ENCODE assay signal across 10 cellular contexts in genomic region chr9:136694163-136694864, GRCh38. TPM values are rescaled to one million over a fixed set of nuclear protein-coding genes. Genes with fewer than 3 reads are reported as not detected.
DNase-seq lines count a peak whose midpoint lies in the region; ATAC-seq lines count a peak whose summit lies in the region.
"Had no signal": no experiment of that assay in that cellular context is flagged by ENCODE, and none has a peak within 500 bp of the region (broad histone marks: within the 10 kb centered on the region; RNA-seq: fewer than 3 reads in every experiment).

No MANE protein-coding gene starts in this region.

- H3K4me3 Mint-ChIP-seq in activated naive CD4-positive, alpha-beta T cell treated with anti-CD3 and anti-CD28 coated beads for 36 hours = no peak overlapping the region
- H3K4me3 Mint-ChIP-seq: CD4-positive, CD25-positive, alpha-beta regulatory T cell had no signal

- H3K27ac Mint-ChIP-seq in activated naive CD4-positive, alpha-beta T cell treated with anti-CD3 and anti-CD28 coated beads for 36 hours = no peak overlapping the region
- H3K27ac Mint-ChIP-seq: CD4-positive, CD25-positive, alpha-beta regulatory T cell had no signal

- no peak overlapping the region for H3K4me3 ChIP-seq in Karpas-422 (ENCODE audit: low read length)
- no peak overlapping the region for H3K4me3 ChIP-seq in right cardiac atrium (ENCODE audit: low read length)

- H2AFZ ChIP-seq in Karpas-422 (ENCODE audit: low read length) = no peak overlapping the region

- WGBS in right cardiac atrium = 47% methylated on average over 32 of the region's 32 CpGs

- peaks cover 6% of the 10 kb centered on the region for H3K27me3 Mint-ChIP-seq in activated naive CD4-positive, alpha-beta T cell treated with anti-CD3 and anti-CD28 coated beads for 36 hours (ENCODE audit: low read depth)

- no peak overlapping the region for H3K9ac ChIP-seq in Karpas-422 (ENCODE audit: low read length)

- H3K27me3 ChIP-seq in Karpas-422 (ENCODE audit: low read length) (no peaks in the 10 kb centered on the region), right cardiac atrium (ENCODE audit: control insufficient read depth, insufficient read depth) (no peaks in the 10 kb centered on the region)

- H4K20me1 ChIP-seq in Karpas-422 (ENCODE audit: insufficient read depth, low read depth, low read length) = no peaks in the 10 kb centered on the region; the same call in 1 of the 2 replicates

- H3K79me2 ChIP-seq in Karpas-422 (ENCODE audit: low read length) = no peaks in the 10 kb centered on the region

- CTCF ChIA-PET in activated naive CD4-positive, alpha-beta T cell treated with anti-CD3 and anti-CD28 coated beads for 36 hours (lab: Charles Lee) = interaction anchor here (0.6 to 1.2 kb wide), 2 partner anchors 11 to 121 kb away, joined by 3 to 4 read pairs; no protein-coding TSS in a partner anchor

- H3K4me1 ChIP-seq in Karpas-422 (ENCODE audit: low read length) (no peaks in the 10 kb centered on the region), right cardiac atrium (ENCODE audit: control insufficient read depth, insufficient read depth, low read length) (no peaks in the 10 kb centered on the region)

- no peaks in the 10 kb centered on the region for H3K9me3 Mint-ChIP-seq in activated naive CD4-positive, alpha-beta T cell treated with anti-CD3 and anti-CD28 coated beads for 36 hours

- H3K36me3 Mint-ChIP-seq in activated naive CD4-positive, alpha-beta T cell treated with anti-CD3 and anti-CD28 coated beads for 36 hours (ENCODE audit: low read depth) = no peaks in the 10 kb centered on the region
- H3K36me3 Mint-ChIP-seq: CD4-positive, CD25-positive, alpha-beta regulatory T cell had no signal

- H3K27ac ChIP-seq in Karpas-422 (ENCODE audit: low read length) (no peak overlapping the region), right cardiac atrium (ENCODE audit: low read length) (no peak overlapping the region)

- peak; percentile 12 to 64 (median 60) for DNase-seq in NCI-H1417 (lab: John Stamatoyannopoulos, UW)
- DNase-seq in NCI-H1417 treated with DMSO at 0.1 percent for 48 hours (lab: John Stamatoyannopoulos, UW) = no peak
- DNase-seq in Karpas-422 = peak; percentile 71
- DNase-seq in activated naive CD4-positive, alpha-beta T cell treated with anti-CD3 and anti-CD28 coated beads for 36 hours = peak; percentile 52
- peak; percentile 69 to 89 (median 85) for DNase-seq in right cardiac atrium
- DNase-seq in stimulated activated CD4-positive, alpha-beta T cell treated with anti-CD3 and anti-CD28 coated beads, Interleukin-4, amount 100 ng/mL, for 24 hours = peak; percentile 19
- DNase-seq: CD4-positive, CD25-positive, alpha-beta regulatory T cell had no signal

- H3K9me3 ChIP-seq in Karpas-422 (ENCODE audit: low read length) = no peaks in the 10 kb centered on the region
- H3K9me3 ChIP-seq in right cardiac atrium (ENCODE audit: control insufficient read depth, low read length) = no peaks in the 10 kb centered on the region

- H3K4me2 ChIP-seq in Karpas-422 (ENCODE audit: low read depth, low read length, poor library complexity, severe bottlenecking) = no peak overlapping the region

- intact Hi-C loops in activated naive CD4-positive, alpha-beta T cell treated with anti-CD3 and anti-CD28 coated beads for 36 hours (cut with micrococcal nuclease) = no loop called here
- intact Hi-C loops in right cardiac atrium (cut with DNase I) = loop anchor here in 1 of 4 donors (5.0 kb wide), 2 partner anchors 47 to 207 kb away; no protein-coding TSS in a partner anchor

- no peaks in the 10 kb centered on the region for H3K36me3 ChIP-seq in Karpas-422 (ENCODE audit: insufficient read depth, low read length)

- ATAC-seq in right cardiac atrium (peak; percentile 49 to 61), GM19397 (IDR thresholded peaks at IDR 0.05; ENCODE audit: unreplicated experiment) (no peak), HG03175 (IDR thresholded peaks at IDR 0.05; ENCODE audit: unreplicated experiment) (no peak)

- H3K4me1 Mint-ChIP-seq in activated naive CD4-positive, alpha-beta T cell treated with anti-CD3 and anti-CD28 coated beads for 36 hours (ENCODE audit: low read depth) = no peaks in the 10 kb centered on the region

- no peaks in the 10 kb centered on the region for H3K9me2 ChIP-seq in Karpas-422 (replicated peaks; ENCODE audit: insufficient read depth, low read length)

RNA-seq across cellular contexts. Expression of gene AGPAT2, which starts 7.1 kb away (rescaled TPM):
- 12.3 and 38.5 TPM in 2 replicates for total RNA-seq in Karpas-422 (2014; rRNA removed; shearing (Covaris generic); ENCODE audit: low replicate concordance)
- total RNA-seq in activated naive CD4-positive, alpha-beta T cell treated with anti-CD3 and anti-CD28 coated beads for 36 hours = 1 to 10 TPM; 8.7 to 9.4 TPM
- 10 to 100 TPM; 63.0 to 92.0 (median 70.2) TPM for total RNA-seq in right cardiac atrium
- 149 TPM for polyA plus RNA-seq in right cardiac atrium

RNA-seq across cellular contexts. Expression of gene DIPK1B, which starts 18.1 kb away (rescaled TPM):
- not detected in 2 replicates for total RNA-seq in Karpas-422 (2014; rRNA removed; shearing (Covaris generic); ENCODE audit: low replicate concordance)
- total RNA-seq in activated naive CD4-positive, alpha-beta T cell treated with anti-CD3 and anti-CD28 coated beads for 36 hours = under 1 TPM in 1 of 2 experiments, not detected in 1; 0.10 TPM
- total RNA-seq in right cardiac atrium = 10 to 100 TPM; 34.2 to 40.8 (median 36.4) TPM
- 42.7 TPM for polyA plus RNA-seq in right cardiac atrium
- total RNA-seq: activated CD8-positive, alpha-beta memory T cell treated with anti-CD3 and anti-CD28 coated beads for 36 hours had no signal

RNA-seq across cellular contexts. Expression of gene EGFL7, which starts 31.6 kb away (rescaled TPM):
- total RNA-seq in Karpas-422 (2014; rRNA removed; shearing (Covaris generic); ENCODE audit: low replicate concordance) = not detected in 2 replicates
- total RNA-seq in activated naive CD4-positive, alpha-beta T cell treated with anti-CD3 and anti-CD28 coated beads for 36 hours = under 1 TPM; 0.25 to 0.52 TPM
- 100 to 1,000 TPM in 1 of 4 donors, 10 to 100 TPM in 3; 73.3 to 148 (median 83.0) TPM for total RNA-seq in right cardiac atrium
- polyA plus RNA-seq in right cardiac atrium = 113 TPM
- polyA plus RNA-seq: CD4-positive, CD25-positive, alpha-beta regulatory T cell had no signal

RNA-seq across cellular contexts. Expression of gene LCN10, which starts 48.4 kb away (rescaled TPM):
- total RNA-seq in Karpas-422 (2014; rRNA removed; shearing (Covaris generic); ENCODE audit: low replicate concordance) = not detected in 2 replicates
- total RNA-seq in activated naive CD4-positive, alpha-beta T cell treated with anti-CD3 and anti-CD28 coated beads for 36 hours = 1 to 10 TPM in 1 of 2 experiments, under 1 TPM in 1; 0.83 to 1.0 TPM
- total RNA-seq in right cardiac atrium = 10 to 100 TPM in 1 of 4 donors, 1 to 10 TPM in 3; 4.5 to 14.1 (median 7.7) TPM
- polyA plus RNA-seq in right cardiac atrium = 14.7 TPM

RNA-seq across cellular contexts. Expression of gene LCN6, which starts 54.0 kb away (rescaled TPM):
- not detected in 2 replicates for total RNA-seq in Karpas-422 (2014; rRNA removed; shearing (Covaris generic); ENCODE audit: low replicate concordance)
- not detected for total RNA-seq in activated naive CD4-positive, alpha-beta T cell treated with anti-CD3 and anti-CD28 coated beads for 36 hours
- total RNA-seq in right cardiac atrium = 10 to 100 TPM in 3 of 4 donors, 1 to 10 TPM in 1; 8.3 to 22.8 (median 16.9) TPM
- polyA plus RNA-seq in right cardiac atrium = 41.0 TPM
- total RNA-seq: activated CD8-positive, alpha-beta memory T cell treated with anti-CD3 and anti-CD28 coated beads for 36 hours; CD4-positive, CD25-positive, alpha-beta regulatory T cell had no signal
- polyA plus RNA-seq: CD4-positive, CD25-positive, alpha-beta regulatory T cell had no signal

Comparison
In these comparisons a context has a peak if more than half of its experiments do, and no peak if none do; other contexts are left out.
1. ATAC-seq: peak in right cardiac atrium (2 of 2); none in GM19397 (single experiment) and HG03175 (single experiment).
2. RNA of gene DIPK1B, which starts 18.1 kb away (total RNA-seq): 34.2 to 40.8 TPM in right cardiac atrium; 0.10 TPM in activated naive CD4-positive, alpha-beta T cell treated with anti-CD3 and anti-CD28 coated beads for 36 hours and not detected in Karpas-422; every median in the first group is over 10 times any median in the second.
3. RNA of gene EGFL7, which starts 31.6 kb away (total RNA-seq): 73.3 to 148 TPM in right cardiac atrium; 0.25 to 0.52 TPM in activated naive CD4-positive, alpha-beta T cell treated with anti-CD3 and anti-CD28 coated beads for 36 hours and not detected in Karpas-422; every median in the first group is over 10 times any median in the second.